ENCODE assay signal across 9 cellular contexts in genomic region chr17:64964796-64965195, GRCh38.
A peak's percentile ranks its signal among the peaks of the same experiment; 100 is the strongest.
DNase-seq lines count a peak whose midpoint lies in the region; ATAC-seq and TF ChIP-seq lines count a peak whose summit lies in the region.
"Had no signal": no experiment of that assay in that cellular context is flagged by ENCODE, and none has a peak within 500 bp of the region (broad histone marks: within the 10 kb centered on the region; RNA-seq: fewer than 3 reads in every experiment).

No MANE protein-coding gene starts in this region.

- in situ Hi-C loops in astrocyte of the cerebellum (cut with HindIII; ENCODE audit: low sequenced_read_pairs) = no loop called here

- H3K4me2 ChIP-seq in DND-41 (ENCODE audit: insufficient read depth, low read length) = peak overlapping the region; percentile 58

- H3K27me3 ChIP-seq in DND-41 (ENCODE audit: insufficient read depth, low read length, poor library complexity) = no peaks in the 10 kb centered on the region
- H3K27me3 ChIP-seq: pancreas had no signal

- H3K27me3 Mint-ChIP-seq in nephron (ENCODE audit: low read depth) = no peaks in the 10 kb centered on the region

- no peaks in the 10 kb centered on the region for H3K9me3 ChIP-seq in DND-41 (ENCODE audit: insufficient read depth, low read length, severe bottlenecking)
- H3K9me3 ChIP-seq: pancreas had no signal

- H3K27ac ChIP-seq in DND-41 (ENCODE audit: low read length) = peak overlapping the region; percentile 65

- no peaks in the 10 kb centered on the region for H3K36me3 ChIP-seq in DND-41 (ENCODE audit: insufficient read depth, low read length)
- H3K36me3 ChIP-seq: pancreas had no signal

- H4K20me1 ChIP-seq in DND-41 (ENCODE audit: insufficient read depth, low read length) = no peaks in the 10 kb centered on the region

- peak overlapping the region; percentile 12 to 61 (median 49) for H3K4me3 Mint-ChIP-seq in nephron

- 0 out of 2 replicates have a peak overlapping the region, but pooled peaks have one; percentile 19 for H2AFZ ChIP-seq in DND-41 (ENCODE audit: low read depth, low read length)

- no peaks in the 10 kb centered on the region for H3K79me2 ChIP-seq in DND-41 (ENCODE audit: insufficient read depth, low read length)

- ATAC-seq in DND-41 (ENCODE audit: insufficient read depth, low read depth) (no peak), GM21447 (IDR thresholded peaks at IDR 0.05; ENCODE audit: unreplicated experiment) (no peak)

- peaks cover 25% of the 10 kb centered on the region for H3K4me1 Mint-ChIP-seq in nephron

- peak; percentile 40; the same call in 1 of the 2 replicates for TF ChIP-seq EP300 in Ishikawa (IDR thresholded peaks at IDR 0.05; ENCODE audit: borderline replicate concordance)

- H3K4me3 ChIP-seq in DND-41 (ENCODE audit: low read depth in 1 of 2, low read length in 2 of 2) = no peak overlapping the region
- H3K4me3 ChIP-seq in astrocyte of the cerebellum (ENCODE audit: low read depth, low read length) = no peak overlapping the region

- peak overlapping the region; percentile 24 to 49 (median 36) for H3K27ac Mint-ChIP-seq in nephron

- no peak for TF ChIP-seq RAD21 in Ishikawa (IDR thresholded peaks at IDR 0.05; ENCODE audit: low read depth)

- no peaks in the 10 kb centered on the region for H3K9me3 Mint-ChIP-seq in nephron

- H3K36me3 Mint-ChIP-seq in nephron (ENCODE audit: low read depth) = peaks cover 5% of the 10 kb centered on the region

- TF ChIP-seq CTCF in DND-41 (IDR thresholded peaks at IDR 0.05; ENCODE audit: borderline replicate concordance, extremely low read depth, low read length, poor library complexity, severe bottlenecking) (no peak), astrocyte of the cerebellum (IDR thresholded peaks at IDR 0.05; ENCODE audit: low read depth, low read length, missing control alignments) (no peak), nephron (IDR thresholded peaks at IDR 0.05; ENCODE audit: unreplicated experiment in 3 of 3) (no peak)

- H3K4me1 ChIP-seq in DND-41 (ENCODE audit: insufficient read depth, low read length) = peaks cover 74% of the 10 kb centered on the region

- DNase-seq in DND-41 (no peak), astrocyte of the cerebellum (ENCODE audit: low read depth) (peak; percentile 55), SKM-1 (lab: John Stamatoyannopoulos, UW; ENCODE audit: unreplicated experiment) (no peak), nucleus accumbens (lab: John Stamatoyannopoulos, UW) (no peak)
- DNase-seq: pancreas, SW 1271 had no signal

- peak overlapping the region; percentile 37; the same call in 1 of the 2 replicates for H3K9ac ChIP-seq in DND-41 (ENCODE audit: low read depth, low read length)

TF ChIP-seq in Ishikawa, 13 proteins besides CTCF, POLR2A, EP300 and RAD21:
- TF ChIP-seq USF1 (IDR thresholded peaks at IDR 0.05) (no peak), NFIC (IDR thresholded peaks at IDR 0.05) (0 out of 2 replicates have a peak, but pooled peaks have one; percentile 12)
TF ChIP-seq in Ishikawa: peak in this region for 1.
